ENCODE assay signal across 15 cellular contexts in genomic region chrX:149267878-149268813, GRCh38.
A peak's percentile ranks its signal among the peaks of the same experiment; 100 is the strongest.
DNase-seq lines count a peak whose midpoint lies in the region; ATAC-seq and TF ChIP-seq lines count a peak whose summit lies in the region.
"Had no signal": no experiment of that assay in that cellular context is flagged by ENCODE, and none has a peak within 500 bp of the region (broad histone marks: within the 10 kb centered on the region; RNA-seq: fewer than 3 reads in every experiment).

No MANE protein-coding gene starts in this region.

- CTCF ChIA-PET in PC-9 (lab: Charles Lee): no interaction called here

- H3K4me1 Mint-ChIP-seq in stimulated activated naive CD8-positive, alpha-beta T cell treated with anti-CD3 and anti-CD28 coated beads, Interleukin-15, Interleukin-2, amounts not matched to agents 100 ng/mL and 50 ng/mL, for 24 hours (ENCODE audit: low read depth): peaks cover 11% of the 10 kb centered on the region
- H3K4me1 Mint-ChIP-seq: naive thymus-derived CD8-positive, alpha-beta T cell had no signal

- H3K27ac Mint-ChIP-seq in stimulated activated naive CD8-positive, alpha-beta T cell treated with anti-CD3 and anti-CD28 coated beads, Interleukin-15, Interleukin-2, amounts not matched to agents 100 ng/mL and 50 ng/mL, for 24 hours: peak overlapping the region; percentile 66
- H3K27ac Mint-ChIP-seq: naive thymus-derived CD8-positive, alpha-beta T cell had no signal

- H3K27me3 ChIP-seq in dorsolateral prefrontal cortex (peaks cover 0 to 68% (median 10%) of the 10 kb centered on the region in 45 donors), PC-9 (ENCODE audit: insufficient read depth, low read depth) (no peaks in the 10 kb centered on the region)

- intact Hi-C loops in dorsolateral prefrontal cortex (cut with DNase I) (no loop called here), PC-9 (cut with micrococcal nuclease; ENCODE audit: unreplicated experiment) (no loop called here)

- H3K4me2 ChIP-seq in PC-9: no peak overlapping the region

- no peaks in the 10 kb centered on the region for H3K9me3 ChIP-seq in PC-9 (ENCODE audit: insufficient read depth, low read depth)
- H3K9me3 ChIP-seq: lower lobe of right lung, prostate gland had no signal

- H3K9me3 Mint-ChIP-seq in stimulated activated naive CD8-positive, alpha-beta T cell treated with anti-CD3 and anti-CD28 coated beads, Interleukin-15, Interleukin-2, amounts not matched to agents 100 ng/mL and 50 ng/mL, for 24 hours: peaks cover 5% of the 10 kb centered on the region

- peak; percentile 7 for DNase-seq in stimulated activated CD4-positive, alpha-beta T cell treated with anti-CD3 and anti-CD28 coated beads, Interleukin-15, amount 100 ng/mL, for 24 hours
- no peak for DNase-seq in stimulated activated CD4-positive, alpha-beta T cell treated with anti-CD3 and anti-CD28 coated beads, Interleukin-4, amount 100 ng/mL, for 24 hours
- no peak for DNase-seq in erythroblast (lab: John Stamatoyannopoulos, UW)
- no peak for DNase-seq in dorsolateral prefrontal cortex
- no peak for DNase-seq in PC-9
- DNase-seq: EL; foreskin melanocyte; lower lobe of right lung; naive thymus-derived CD8-positive, alpha-beta T cell; NCI-H446; SHP77 treated with DMSO at 0.1 percent for 48 hours had no signal

- H3K36me3 ChIP-seq in PC-9 (ENCODE audit: low read depth): no peaks in the 10 kb centered on the region
- H3K36me3 ChIP-seq: lower lobe of right lung, prostate gland had no signal

- no peaks in the 10 kb centered on the region for H3K4me1 ChIP-seq in PC-9 (replicated peaks; ENCODE audit: insufficient read depth)
- H3K4me1 ChIP-seq: lower lobe of right lung, prostate gland had no signal

- H3F3A ChIP-seq in PC-9 (ENCODE audit: insufficient read depth, low read depth): no peaks in the 10 kb centered on the region

- H2AFZ ChIP-seq in PC-9: no peak overlapping the region

- peak; percentile 52 for ATAC-seq in GM21717 (IDR thresholded peaks at IDR 0.05; ENCODE audit: unreplicated experiment)
- ATAC-seq in HG03354 (IDR thresholded peaks at IDR 0.05; ENCODE audit: poor library complexity, severe bottlenecking, unreplicated experiment): peak; percentile 74
- ATAC-seq: lower lobe of right lung; naive thymus-derived CD8-positive, alpha-beta T cell had no signal

- H3K79me2 ChIP-seq in PC-9 (ENCODE audit: low read depth): no peaks in the 10 kb centered on the region

- POLR2A ChIA-PET in PC-9 (lab: Charles Lee; ENCODE audit: unreplicated experiment): no interaction called here

- no peak overlapping the region for H3K27ac ChIP-seq in dorsolateral prefrontal cortex
- H3K27ac ChIP-seq in PC-9: no peak overlapping the region
- H3K27ac ChIP-seq: lower lobe of right lung, prostate gland had no signal

- no peaks in the 10 kb centered on the region for H4K20me1 ChIP-seq in PC-9 (ENCODE audit: insufficient read depth)

- H3K4me3 Mint-ChIP-seq in stimulated activated naive CD8-positive, alpha-beta T cell treated with anti-CD3 and anti-CD28 coated beads, Interleukin-15, Interleukin-2, amounts not matched to agents 100 ng/mL and 50 ng/mL, for 24 hours: no peak overlapping the region
- H3K4me3 Mint-ChIP-seq: naive thymus-derived CD8-positive, alpha-beta T cell had no signal

- H3K27me3 Mint-ChIP-seq in stimulated activated naive CD8-positive, alpha-beta T cell treated with anti-CD3 and anti-CD28 coated beads, Interleukin-15, Interleukin-2, amounts not matched to agents 100 ng/mL and 50 ng/mL, for 24 hours: peaks cover 9% of the 10 kb centered on the region

- no peak for TF ChIP-seq CTCF in dorsolateral prefrontal cortex (IDR thresholded peaks at IDR 0.05 in 54 of 56, conservative IDR thresholded peaks at IDR 0.05 in 2 of 56; ENCODE audit: low read depth in 1 of 56, partially characterized antibody in 56 of 56)
- no peak for TF ChIP-seq CTCF in PC-9 (conservative IDR thresholded peaks at IDR 0.05)

- H3K36me3 Mint-ChIP-seq in stimulated activated naive CD8-positive, alpha-beta T cell treated with anti-CD3 and anti-CD28 coated beads, Interleukin-15, Interleukin-2, amounts not matched to agents 100 ng/mL and 50 ng/mL, for 24 hours (ENCODE audit: low read depth): no peaks in the 10 kb centered on the region
- H3K36me3 Mint-ChIP-seq: naive thymus-derived CD8-positive, alpha-beta T cell had no signal

- BruUV-seq in PC-9 (replicated peaks; lab: Mats Ljungman, UMichigan): no TSS peak

- no peaks in the 10 kb centered on the region for H3K9me2 ChIP-seq in PC-9 (ENCODE audit: insufficient read depth)

- no peak overlapping the region for H3K4me3 ChIP-seq in dorsolateral prefrontal cortex
- H3K4me3 ChIP-seq in PC-9: no peak overlapping the region
- H3K4me3 ChIP-seq: lower lobe of right lung, prostate gland had no signal

- no peak for TF ChIP-seq POLR2A in erythroblast (IDR thresholded peaks at IDR 0.05; ENCODE audit: low read length)
